In genomic region chr6:33453361-33454008, GRCh38 we compare ENCODE assay signal across 1 cellular context.
TF ChIP-seq lines count a peak whose summit lies in the region.

No MANE protein-coding gene starts in this region.

TF ChIP-seq in K562, 482 proteins besides CTCF, POLR2A, EP300 and RAD21:
- TF ChIP-seq LEF1 (IDR thresholded peaks at IDR 0.05) (0 out of 2 replicates have a peak, but pooled peaks have one; percentile 13), BCL6 (CRISPR knock-in tag; IDR thresholded peaks at IDR 0.05) (no peak), DPF2 (IDR thresholded peaks at IDR 0.05) (no peak; the same call in 1 of the 2 replicates), FOSL1 (tag; conservative IDR thresholded peaks at IDR 0.05) (0 out of 2 replicates have a peak, but pooled peaks have one; percentile 21), COPS2 (conservative IDR thresholded peaks at IDR 0.05) (no peak), NCOA6 (IDR thresholded peaks at IDR 0.05) (0 out of 2 replicates have a peak, but pooled peaks have one; percentile 43), SMARCA4 (IDR thresholded peaks at IDR 0.05) (no peak; the same call in 1 of the 2 replicates), ZBTB7A (IDR thresholded peaks at IDR 0.05; ENCODE audit: borderline replicate concordance, control insufficient read depth, low read depth, low read length) (peak; percentile 33; the same call in 1 of the 2 replicates)
